ENCODE assay signal across 35 cellular contexts in genomic region chr11:120318906-120319305, GRCh38.
"Had no signal": no experiment of that assay in that cellular context is flagged by ENCODE, and none has a peak within 500 bp of the region (broad histone marks: within the 10 kb centered on the region; RNA-seq: fewer than 3 reads in every experiment).

No MANE protein-coding gene starts in this region.

- DNase-seq: activated CD4-positive, alpha-beta T cell treated with anti-CD3 and anti-CD28 coated beads for 36 hours; activated CD4-positive, alpha-beta T cell treated with anti-CD3 and anti-CD28 coated beads, Interleukin-2, amount 10 ng/mL, durations not matched to agents 7 days and 5 days; activated CD4-positive, alpha-beta T cell treated with anti-CD3 and anti-CD28 coated beads, Interleukin-2, amount 50 U/mL, for 48 hours; activated effector memory CD4-positive, alpha-beta T cell treated with anti-CD3 and anti-CD28 coated beads, Interleukin-2, amount 50 U/mL, for 16 hours; activated naive CD4-positive, alpha-beta T cell; activated naive CD4-positive, alpha-beta T cell treated with anti-CD3 and anti-CD28 coated beads, Interleukin-2, amount 50 U/mL, for 16 hours; activated naive CD8-positive, alpha-beta T cell treated with anti-CD3 and anti-CD28 coated beads for 36 hours; activated T-cell treated with anti-CD3 and anti-CD28 coated beads, Interleukin-2, amount 50 U/mL, for 1 hour; activated T-cell treated with anti-CD3 and anti-CD28 coated beads, Interleukin-2, amount 50 U/mL, for 72 hours; amygdala; Karpas-422; KBM-7; NCI-H1436 treated with DMSO at 0.1 percent for 48 hours; NCI-H1694 treated with DMSO at 0.1 percent for 48 hours; NCI-H2029; NCI-H226; NCI-H446 treated with DMSO at 0.1 percent for 48 hours; NCI-H524; NCI-H69; NCI-H82; NK-92 treated with Interleukin-12 subunit alpha and Interleukin-12 subunit beta, amount 100 ng/mL, for 24 hours; PC-3; Peyer's patch; RPMI8226; SHP77 treated with DMSO at 0.1 percent for 48 hours; SK-N-SH had no signal

- ATAC-seq: activated CD4-positive, alpha-beta T cell treated with anti-CD3 and anti-CD28 coated beads for 36 hours; activated CD4-positive, CD25-positive, alpha-beta regulatory T cell treated with anti-CD3 and anti-CD28 coated beads, Interleukin-2, amount 50 U/mL, for 24 hours; activated T-cell treated with anti-CD3 and anti-CD28 coated beads, Interleukin-2, amount 50 U/mL, for 72 hours; activated T-helper 17 cell treated with anti-CD3 and anti-CD28 coated beads, Interleukin-2, amount 50 U/mL, for 72 hours; PC-3; WTC11 had no signal

- H3K4me3 ChIP-seq: ascending aorta, cardiac muscle cell, Peyer's patch, SJSA1 had no signal

- H3K36me3 Mint-ChIP-seq: activated naive CD8-positive, alpha-beta T cell treated with anti-CD3 and anti-CD28 coated beads for 36 hours; WTC11 had no signal

- H3K27me3 ChIP-seq: ascending aorta, cardiac muscle cell, Peyer's patch, SJSA1 had no signal

- H3K27ac ChIP-seq: cardiac muscle cell, Peyer's patch, SJSA1 had no signal

- H3K9me3 ChIP-seq: ascending aorta, Peyer's patch, SJSA1, SK-N-SH had no signal

- H3K9me3 Mint-ChIP-seq: activated CD4-positive, alpha-beta T cell treated with anti-CD3 and anti-CD28 coated beads, Interleukin-2, amount 10 ng/mL, durations not matched to agents 7 days and 5 days; activated naive CD8-positive, alpha-beta T cell treated with anti-CD3 and anti-CD28 coated beads for 36 hours; activated T-cell treated with anti-CD3 and anti-CD28 coated beads, Interleukin-2, amount 50 U/mL, for 72 hours; activated T-helper 17 cell treated with anti-CD3 and anti-CD28 coated beads, Interleukin-2, amount 50 U/mL, for 72 hours; central memory CD8-positive, alpha-beta T cell; T-helper 1 cell treated with Interleukin-12 subunit alpha and Interleukin-12 subunit beta and Interleukin-4 antibody, amounts not matched to agents 30 μg/mL and 1 μg/mL, for 36 hours; T-helper 2 cell treated with Interferon-gamma antibody and Interleukin-4, amounts not matched to agents 5 μg/mL and 100 μg/mL, for 36 hours; WTC11 had no signal

- H3K4me1 ChIP-seq: SJSA1 had no signal

- H3K4me1 Mint-ChIP-seq: activated CD4-positive, alpha-beta T cell treated with anti-CD3 and anti-CD28 coated beads for 36 hours; activated CD4-positive, alpha-beta T cell treated with anti-CD3 and anti-CD28 coated beads, Interleukin-2, amount 10 ng/mL, durations not matched to agents 7 days and 5 days; activated naive CD8-positive, alpha-beta T cell treated with anti-CD3 and anti-CD28 coated beads for 36 hours; activated T-helper 17 cell treated with anti-CD3 and anti-CD28 coated beads, Interleukin-2, amount 50 U/mL, for 72 hours; central memory CD8-positive, alpha-beta T cell had no signal

- H3K4me2 ChIP-seq: SK-N-SH had no signal

- H3K9ac ChIP-seq: SK-N-SH had no signal

- H3K4me3 Mint-ChIP-seq: activated CD4-positive, alpha-beta T cell treated with anti-CD3 and anti-CD28 coated beads for 36 hours; activated CD4-positive, alpha-beta T cell treated with anti-CD3 and anti-CD28 coated beads, Interleukin-2, amount 10 ng/mL, durations not matched to agents 7 days and 5 days; activated naive CD8-positive, alpha-beta T cell treated with anti-CD3 and anti-CD28 coated beads for 36 hours; activated T-cell treated with anti-CD3 and anti-CD28 coated beads, Interleukin-2, amount 50 U/mL, for 72 hours; activated T-helper 17 cell treated with anti-CD3 and anti-CD28 coated beads, Interleukin-2, amount 50 U/mL, for 72 hours; central memory CD8-positive, alpha-beta T cell; T-helper 1 cell treated with Interleukin-12 subunit alpha and Interleukin-12 subunit beta and Interleukin-4 antibody, amounts not matched to agents 30 μg/mL and 1 μg/mL, for 36 hours; T-helper 2 cell treated with Interferon-gamma antibody and Interleukin-4, amounts not matched to agents 5 μg/mL and 100 μg/mL, for 36 hours; WTC11 had no signal

- H3K36me3 ChIP-seq: ascending aorta, cardiac muscle cell, Peyer's patch, SJSA1 had no signal

- H3K27ac Mint-ChIP-seq: activated CD4-positive, alpha-beta T cell treated with anti-CD3 and anti-CD28 coated beads for 36 hours; activated CD4-positive, alpha-beta T cell treated with anti-CD3 and anti-CD28 coated beads, Interleukin-2, amount 10 ng/mL, durations not matched to agents 7 days and 5 days; activated naive CD8-positive, alpha-beta T cell treated with anti-CD3 and anti-CD28 coated beads for 36 hours; activated T-cell treated with anti-CD3 and anti-CD28 coated beads, Interleukin-2, amount 50 U/mL, for 72 hours; activated T-helper 17 cell treated with anti-CD3 and anti-CD28 coated beads, Interleukin-2, amount 50 U/mL, for 72 hours; T-helper 1 cell treated with Interleukin-12 subunit alpha and Interleukin-12 subunit beta and Interleukin-4 antibody, amounts not matched to agents 30 μg/mL and 1 μg/mL, for 36 hours; T-helper 2 cell treated with Interferon-gamma antibody and Interleukin-4, amounts not matched to agents 5 μg/mL and 100 μg/mL, for 36 hours; WTC11 had no signal
